1 cellular context compared by ENCODE assay signal in genomic region chr6:154412106-154412820, GRCh38.
TF ChIP-seq lines count a peak whose summit lies in the region.

No MANE protein-coding gene starts in this region.

TF ChIP-seq in WTC11, 78 proteins besides CTCF, POLR2A, EP300 and RAD21 (continued from another document):
- no peak for TF ChIP-seq RORB (CRISPR knock-in tag; IDR thresholded peaks at IDR 0.05)
- TF ChIP-seq CREB1 (CRISPR knock-in tag; IDR thresholded peaks at IDR 0.05) = no peak
- no peak for TF ChIP-seq ELF4 (CRISPR knock-in tag; IDR thresholded peaks at IDR 0.05; ENCODE audit: low read depth)
- TF ChIP-seq, protein P1, sequence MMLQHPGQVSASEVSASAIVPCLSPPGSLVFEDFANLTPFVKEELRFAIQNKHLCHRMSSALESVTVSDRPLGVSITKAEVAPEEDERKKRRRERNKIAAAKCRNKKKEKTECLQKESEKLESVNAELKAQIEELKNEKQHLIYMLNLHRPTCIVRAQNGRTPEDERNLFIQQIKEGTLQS (CRISPR knock-in tag; conservative IDR thresholded peaks at IDR 0.05) = no peak
- no peak for TF ChIP-seq NR2C2 (CRISPR knock-in tag; IDR thresholded peaks at IDR 0.05)
- no peak for TF ChIP-seq ZSCAN18 (CRISPR knock-in tag; IDR thresholded peaks at IDR 0.05)
- TF ChIP-seq, protein P2, sequence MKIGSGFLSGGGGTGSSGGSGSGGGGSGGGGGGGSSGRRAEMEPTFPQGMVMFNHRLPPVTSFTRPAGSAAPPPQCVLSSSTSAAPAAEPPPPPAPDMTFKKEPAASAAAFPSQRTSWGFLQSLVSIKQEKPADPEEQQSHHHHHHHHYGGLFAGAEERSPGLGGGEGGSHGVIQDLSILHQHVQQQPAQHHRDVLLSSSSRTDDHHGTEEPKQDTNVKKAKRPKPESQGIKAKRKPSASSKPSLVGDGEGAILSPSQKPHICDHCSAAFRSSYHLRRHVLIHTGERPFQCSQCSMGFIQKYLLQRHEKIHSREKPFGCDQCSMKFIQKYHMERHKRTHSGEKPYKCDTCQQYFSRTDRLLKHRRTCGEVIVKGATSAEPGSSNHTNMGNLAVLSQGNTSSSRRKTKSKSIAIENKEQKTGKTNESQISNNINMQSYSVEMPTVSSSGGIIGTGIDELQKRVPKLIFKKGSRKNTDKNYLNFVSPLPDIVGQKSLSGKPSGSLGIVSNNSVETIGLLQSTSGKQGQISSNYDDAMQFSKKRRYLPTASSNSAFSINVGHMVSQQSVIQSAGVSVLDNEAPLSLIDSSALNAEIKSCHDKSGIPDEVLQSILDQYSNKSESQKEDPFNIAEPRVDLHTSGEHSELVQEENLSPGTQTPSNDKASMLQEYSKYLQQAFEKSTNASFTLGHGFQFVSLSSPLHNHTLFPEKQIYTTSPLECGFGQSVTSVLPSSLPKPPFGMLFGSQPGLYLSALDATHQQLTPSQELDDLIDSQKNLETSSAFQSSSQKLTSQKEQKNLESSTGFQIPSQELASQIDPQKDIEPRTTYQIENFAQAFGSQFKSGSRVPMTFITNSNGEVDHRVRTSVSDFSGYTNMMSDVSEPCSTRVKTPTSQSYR (CRISPR knock-in tag; IDR thresholded peaks at IDR 0.05) = no peak
